20 cellular contexts compared by ENCODE assay signal in the genomic region with DNA sequence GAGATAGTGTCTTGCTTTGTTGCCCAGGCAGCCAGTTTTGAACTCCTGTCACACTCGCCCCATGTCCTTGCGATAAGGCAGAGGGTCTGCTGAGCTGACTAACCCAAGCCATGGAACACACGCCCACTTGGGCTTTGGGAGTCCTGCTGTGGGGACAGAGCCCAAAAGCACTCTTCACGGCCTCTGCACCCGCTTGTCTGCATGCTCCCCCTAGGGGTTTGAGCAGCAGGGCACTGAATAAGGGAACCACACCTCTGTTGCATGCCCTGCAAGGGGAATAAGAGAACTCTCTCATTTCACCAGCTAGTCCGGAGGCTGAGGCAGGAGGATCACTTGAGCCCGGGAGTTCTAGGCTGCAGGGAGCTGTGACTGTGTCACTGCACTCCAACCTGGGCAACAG.
DNase-seq lines count a peak whose midpoint lies in the region; ATAC-seq, FAIRE-seq and TF ChIP-seq lines count a peak whose summit lies in the region.
"Had no signal": no experiment of that assay in that cellular context is flagged by ENCODE, and none has a peak within 500 bp of the region (broad histone marks: within the 10 kb centered on the region; RNA-seq: fewer than 3 reads in every experiment).

No MANE protein-coding gene starts in this region.

- H3K36me3 Mint-ChIP-seq in CD14-positive monocyte: no peaks in the 10 kb centered on the region

- H3K4me3 ChIP-seq in GM12878: no peak overlapping the region
- H3K4me3 ChIP-seq: BLaER1 treated with 17β-estradiol and CSF1 and Interleukin-3, amounts not matched to agents 10 nM and 100 nM; SJCRH30 had no signal

- H3K27me3 Mint-ChIP-seq in CD14-positive monocyte (ENCODE audit: low read depth in 3 of 3): no peaks in the 10 kb centered on the region

- no peak overlapping the region for H3K4me3 Mint-ChIP-seq in CD14-positive monocyte

- H3K27ac Mint-ChIP-seq in CD14-positive monocyte: no peak overlapping the region

- H3K9me3 ChIP-seq in GM12878 (replicated peaks; ENCODE audit: control insufficient read depth, insufficient read depth, low read length): no peaks in the 10 kb centered on the region
- H3K9me3 ChIP-seq: SJCRH30 had no signal

- no peak overlapping the region for H2AFZ ChIP-seq in GM12878 (ENCODE audit: control insufficient read depth, low read depth, low read length)

- 57% methylated on average over 7 of the region's 7 CpGs for WGBS in GM12878 (ENCODE audit: insufficient coverage, insufficient replicate concordance, low lambda C conversion rate, missing lambda C conversion rate)

- no peak for TF ChIP-seq EP300 in GM12878 (IDR thresholded peaks at IDR 0.05; ENCODE audit: borderline replicate concordance in 1 of 2, control insufficient read depth in 1 of 2, low read depth in 2 of 2, low read length in 2 of 2)

- H3K9me3 Mint-ChIP-seq in CD14-positive monocyte: peaks cover 0 to 23% (median 5%) of the 10 kb centered on the region in 7 donors

- no peak overlapping the region for H3K27ac ChIP-seq in GM12878 (ENCODE audit: control insufficient read depth, insufficient read depth)
- H3K27ac ChIP-seq: BLaER1 treated with 17β-estradiol and CSF1 and Interleukin-3, amounts not matched to agents 10 nM and 100 nM; HL-60; SJCRH30 had no signal

- ATAC-seq in GM12878 (peak; percentile 63), GM18870 (IDR thresholded peaks at IDR 0.05; ENCODE audit: unreplicated experiment) (no peak)
- ATAC-seq: PC-3 had no signal

- TF ChIP-seq RAD21 in GM12878 (IDR thresholded peaks at IDR 0.05; ENCODE audit: insufficient read depth, low read depth, low read length): no peak

- CTCF ChIA-PET in GM12878 (lab: Yijun Ruan, JAX): no interaction called here

- RAD21 ChIA-PET in GM12878 (lab: Charles Lee; ENCODE audit: unreplicated experiment): interaction anchor here (0.6 kb wide), 1 partner anchor 36 kb away, joined by 3 read pairs; no protein-coding TSS in a partner anchor

- H3K4me2 ChIP-seq in GM12878 (ENCODE audit: control insufficient read depth, insufficient read depth): no peak overlapping the region
- H3K4me2 ChIP-seq: BLaER1 treated with 17β-estradiol and CSF1 and Interleukin-3, amounts not matched to agents 10 nM and 100 nM had no signal

- FAIRE-seq in GM12878 (lab: Jason Lieb, UNC): no peak
- FAIRE-seq: A204.1, H54 had no signal

- POLR2A ChIA-PET in GM12878 (lab: Charles Lee): no interaction called here

- SMC1A ChIA-PET in GM12878 (lab: Charles Lee; ENCODE audit: uncharacterized antibody, unreplicated experiment): no interaction called here

- TF ChIP-seq POLR2A in GM12878 (IDR thresholded peaks at IDR 0.05; ENCODE audit: low read depth, low read length): no peak

- H3K9ac ChIP-seq in GM12878 (ENCODE audit: control insufficient read depth, insufficient read depth, low read length): no peak overlapping the region
- H3K9ac ChIP-seq: BLaER1 treated with 17β-estradiol and CSF1 and Interleukin-3, amounts not matched to agents 10 nM and 100 nM had no signal

- no peaks in the 10 kb centered on the region for H3K4me1 Mint-ChIP-seq in CD14-positive monocyte

- BruUV-seq in GM12878 (replicated peaks; lab: Mats Ljungman, UMichigan): no TSS peak

- H3K27me3 ChIP-seq in GM12878 (replicated peaks in 1 of 2; ENCODE audit: control insufficient read depth in 2 of 2, insufficient read depth in 2 of 2, low read length in 1 of 2): no peaks in the 10 kb centered on the region
- H3K27me3 ChIP-seq: SJCRH30 had no signal

- H4K20me1 ChIP-seq in GM12878 (ENCODE audit: control insufficient read depth, insufficient read depth): no peaks in the 10 kb centered on the region
- H4K20me1 ChIP-seq: BLaER1 treated with 17β-estradiol and CSF1 and Interleukin-3, amounts not matched to agents 10 nM and 100 nM had no signal

- in situ Hi-C loops in GM12878 (cut with MboI): no loop called here

- no peaks in the 10 kb centered on the region for H3K79me2 ChIP-seq in GM12878 (ENCODE audit: control insufficient read depth, insufficient read depth, low read length)

- peak; percentile 31 for DNase-seq in NCI-H82 (lab: John Stamatoyannopoulos, UW)
- DNase-seq in NCI-H82 treated with DMSO at 0.1 percent for 48 hours (lab: John Stamatoyannopoulos, UW; ENCODE audit: unreplicated experiment): no peak
- peak; percentile 29 for DNase-seq in NAMALWA (ENCODE audit: low spot score)
- no peak for DNase-seq in GM12878 (ENCODE audit: low read depth, low spot score)
- DNase-seq in HK-2 (ENCODE audit: unreplicated experiment): no peak
- no peak for DNase-seq in NCI-H2171 treated with DMSO at 0.1 percent for 48 hours (lab: John Stamatoyannopoulos, UW)
- DNase-seq in CD14-positive monocyte (ENCODE audit: low spot score): no peak
- DNase-seq: NCI-H1048, NCI-H1436 treated with DMSO at 0.1 percent for 48 hours, NCI-H2081, NCI-H2227 treated with DMSO at 0.1 percent for 48 hours, NCI-H526 treated with DMSO at 0.1 percent for 48 hours, PC-3, SJCRH30, T-helper 2 cell had no signal

- H3K36me3 ChIP-seq in GM12878 (ENCODE audit: control insufficient read depth in 2 of 2, insufficient read depth in 2 of 2, low read length in 1 of 2): no peaks in the 10 kb centered on the region
- H3K36me3 ChIP-seq: BLaER1 treated with 17β-estradiol and CSF1 and Interleukin-3, amounts not matched to agents 10 nM and 100 nM; SJCRH30 had no signal

- H3K4me1 ChIP-seq in GM12878 (ENCODE audit: control insufficient read depth, insufficient read depth, low read length): no peaks in the 10 kb centered on the region
- H3K4me1 ChIP-seq: BLaER1 treated with 17β-estradiol and CSF1 and Interleukin-3, amounts not matched to agents 10 nM and 100 nM; SJCRH30 had no signal

- intact Hi-C loops in GM12878 (cut with micrococcal nuclease; ENCODE audit: unreplicated experiment): no loop called here
- intact Hi-C loops in CD14-positive monocyte (cut with micrococcal nuclease): no loop called here

- TF ChIP-seq CTCF in GM12878 (IDR thresholded peaks at IDR 0.05 in 2 of 3, conservative IDR thresholded peaks at IDR 0.05 in 1 of 3; ENCODE audit: control insufficient read depth in 2 of 3, extremely low read depth in 1 of 3, insufficient read depth in 1 of 3, low read depth in 3 of 3, low read length in 3 of 3) (0 out of 6 replicates have a peak, but pooled peaks of 1 of the 3 experiments have one; percentile 3), CD14-positive monocyte (IDR thresholded peaks at IDR 0.05) (no peak)

TF ChIP-seq in GM12878, 131 proteins besides CTCF, POLR2A, EP300 and RAD21:
- TF ChIP-seq NR2C2 (IDR thresholded peaks at IDR 0.05; ENCODE audit: borderline replicate concordance, control insufficient read depth, insufficient read length, low read depth) (no peak), CBX5 (IDR thresholded peaks at IDR 0.05; ENCODE audit: low read depth) (no peak), RAD51 (IDR thresholded peaks at IDR 0.05) (no peak), CHD2 (IDR thresholded peaks at IDR 0.05; ENCODE audit: borderline replicate concordance, low read depth, low read length) (no peak), GATAD2B (conservative IDR thresholded peaks at IDR 0.05; ENCODE audit: low read depth) (no peak), ESRRA (IDR thresholded peaks at IDR 0.05; ENCODE audit: low read length) (no peak), IRF4 (IDR thresholded peaks at IDR 0.05; ENCODE audit: low read depth, low read length) (no peak), ETV6 (conservative IDR thresholded peaks at IDR 0.05 in 1 of 2, IDR thresholded peaks at IDR 0.05 in 1 of 2; ENCODE audit: borderline replicate concordance in 1 of 2, low read depth in 1 of 2) (no peak)
- TF ChIP-seq, protein P1, sequence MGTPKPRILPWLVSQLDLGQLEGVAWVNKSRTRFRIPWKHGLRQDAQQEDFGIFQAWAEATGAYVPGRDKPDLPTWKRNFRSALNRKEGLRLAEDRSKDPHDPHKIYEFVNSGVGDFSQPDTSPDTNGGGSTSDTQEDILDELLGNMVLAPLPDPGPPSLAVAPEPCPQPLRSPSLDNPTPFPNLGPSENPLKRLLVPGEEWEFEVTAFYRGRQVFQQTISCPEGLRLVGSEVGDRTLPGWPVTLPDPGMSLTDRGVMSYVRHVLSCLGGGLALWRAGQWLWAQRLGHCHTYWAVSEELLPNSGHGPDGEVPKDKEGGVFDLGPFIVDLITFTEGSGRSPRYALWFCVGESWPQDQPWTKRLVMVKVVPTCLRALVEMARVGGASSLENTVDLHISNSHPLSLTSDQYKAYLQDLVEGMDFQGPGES (IDR thresholded peaks at IDR 0.05): no peak
- TF ChIP-seq, protein P2, sequence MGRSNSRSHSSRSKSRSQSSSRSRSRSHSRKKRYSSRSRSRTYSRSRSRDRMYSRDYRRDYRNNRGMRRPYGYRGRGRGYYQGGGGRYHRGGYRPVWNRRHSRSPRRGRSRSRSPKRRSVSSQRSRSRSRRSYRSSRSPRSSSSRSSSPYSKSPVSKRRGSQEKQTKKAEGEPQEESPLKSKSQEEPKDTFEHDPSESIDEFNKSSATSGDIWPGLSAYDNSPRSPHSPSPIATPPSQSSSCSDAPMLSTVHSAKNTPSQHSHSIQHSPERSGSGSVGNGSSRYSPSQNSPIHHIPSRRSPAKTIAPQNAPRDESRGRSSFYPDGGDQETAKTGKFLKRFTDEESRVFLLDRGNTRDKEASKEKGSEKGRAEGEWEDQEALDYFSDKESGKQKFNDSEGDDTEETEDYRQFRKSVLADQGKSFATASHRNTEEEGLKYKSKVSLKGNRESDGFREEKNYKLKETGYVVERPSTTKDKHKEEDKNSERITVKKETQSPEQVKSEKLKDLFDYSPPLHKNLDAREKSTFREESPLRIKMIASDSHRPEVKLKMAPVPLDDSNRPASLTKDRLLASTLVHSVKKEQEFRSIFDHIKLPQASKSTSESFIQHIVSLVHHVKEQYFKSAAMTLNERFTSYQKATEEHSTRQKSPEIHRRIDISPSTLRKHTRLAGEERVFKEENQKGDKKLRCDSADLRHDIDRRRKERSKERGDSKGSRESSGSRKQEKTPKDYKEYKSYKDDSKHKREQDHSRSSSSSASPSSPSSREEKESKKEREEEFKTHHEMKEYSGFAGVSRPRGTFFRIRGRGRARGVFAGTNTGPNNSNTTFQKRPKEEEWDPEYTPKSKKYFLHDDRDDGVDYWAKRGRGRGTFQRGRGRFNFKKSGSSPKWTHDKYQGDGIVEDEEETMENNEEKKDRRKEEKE (IDR thresholded peaks at IDR 0.05): no peak

Comparison
In these comparisons a context has a peak if more than half of its experiments do, and no peak if none do; other contexts are left out.
1. DNase-seq: peak in NCI-H82 (single experiment) and NAMALWA (single experiment); none in NCI-H82 treated with DMSO at 0.1 percent for 48 hours (single experiment), GM12878 (single experiment), HK-2 (single experiment), NCI-H2171 treated with DMSO at 0.1 percent for 48 hours (single experiment) and CD14-positive monocyte (single experiment).